1 cellular context compared by ENCODE assay signal in genomic region chr16:67517661-67518423, GRCh38.
TF ChIP-seq lines count a peak whose summit lies in the region.

No MANE protein-coding gene starts in this region.

TF ChIP-seq in GM12878, 131 proteins besides CTCF, POLR2A, EP300 and RAD21:
- TF ChIP-seq BHLHE40 (IDR thresholded peaks at IDR 0.05; ENCODE audit: borderline replicate concordance in 1 of 2, low read depth in 2 of 2, low read length in 1 of 2) (peak; percentile 21 to 54; a peak in 3 of 4 replicates), MEF2B (IDR thresholded peaks at IDR 0.05; ENCODE audit: partially characterized antibody, poor library complexity, severe bottlenecking) (peak; percentile 66), JUND (IDR thresholded peaks at IDR 0.05; ENCODE audit: low read depth, low read length) (no peak), SUZ12 (IDR thresholded peaks at IDR 0.05; ENCODE audit: unreplicated experiment) (no peak), USF2 (IDR thresholded peaks at IDR 0.05; ENCODE audit: borderline replicate concordance, low read depth, low read length) (no peak), SIN3A (IDR thresholded peaks at IDR 0.05; ENCODE audit: low read depth, low read length) (no peak), NR2F1 (conservative IDR thresholded peaks at IDR 0.05) (peak; percentile 88), HDGF (IDR thresholded peaks at IDR 0.05) (peak; percentile 82; the same call in 1 of the 2 replicates), ASH2L (IDR thresholded peaks at IDR 0.05; ENCODE audit: borderline replicate concordance, low read depth) (peak; percentile 85; the same call in 1 of the 2 replicates), FOXK2 (IDR thresholded peaks at IDR 0.05) (no peak), CHD2 (IDR thresholded peaks at IDR 0.05; ENCODE audit: borderline replicate concordance, low read depth, low read length) (peak; percentile 43; the same call in 1 of the 2 replicates), DPF2 (IDR thresholded peaks at IDR 0.05) (peak; percentile 81), ZNF592 (IDR thresholded peaks at IDR 0.05) (no peak), EED (IDR thresholded peaks at IDR 0.05; ENCODE audit: low read depth) (peak; percentile 71; the same call in 1 of the 2 replicates), KDM1A (IDR thresholded peaks at IDR 0.05; ENCODE audit: borderline replicate concordance) (no peak), CEBPB (IDR thresholded peaks at IDR 0.05; ENCODE audit: borderline replicate concordance in 1 of 2, low read depth in 2 of 2, low read length in 2 of 2) (no peak), WRNIP1 (IDR thresholded peaks at IDR 0.05; ENCODE audit: borderline replicate concordance, low read depth, low read length) (no peak), MAX (IDR thresholded peaks at IDR 0.05; ENCODE audit: low read depth, low read length) (no peak), NBN (IDR thresholded peaks at IDR 0.05) (0 out of 2 replicates have a peak, but pooled peaks have one; percentile 24), EZH2 (IDR thresholded peaks at IDR 0.05; ENCODE audit: borderline replicate concordance, control insufficient read depth, low read depth, low read length) (no peak), STAT1 (conservative IDR thresholded peaks at IDR 0.05) (no peak), CREM (IDR thresholded peaks at IDR 0.05; ENCODE audit: low read depth) (peak; percentile 20; the same call in 1 of the 2 replicates), RELA (IDR thresholded peaks at IDR 0.05; ENCODE audit: borderline replicate concordance, partially characterized antibody) (no peak), ZNF687 (IDR thresholded peaks at IDR 0.05) (peak; percentile 79), RELB (IDR thresholded peaks at IDR 0.05; ENCODE audit: low read depth) (peak; percentile 31; the same call in 1 of the 2 replicates), SPI1 (IDR thresholded peaks at IDR 0.05; ENCODE audit: borderline replicate concordance, insufficient read depth, low read depth, low read length) (peak; percentile 95), ATF2 (IDR thresholded peaks at IDR 0.05; ENCODE audit: low read length) (no peak), RAD51 (IDR thresholded peaks at IDR 0.05) (no peak), IKZF2 (IDR thresholded peaks at IDR 0.05) (peak; percentile 66 to 82), PAX5 (IDR thresholded peaks at IDR 0.05; ENCODE audit: borderline replicate concordance, low read depth, low read length) (peak; percentile 75; the same call in 1 of the 2 replicates), PKNOX1 (IDR thresholded peaks at IDR 0.05) (no peak), MYC (IDR thresholded peaks at IDR 0.05; ENCODE audit: insufficient read depth, insufficient read length, insufficient replicate concordance, low read length, severe bottlenecking) (no peak), IRF4 (IDR thresholded peaks at IDR 0.05; ENCODE audit: low read depth, low read length) (0 out of 2 replicates have a peak, but pooled peaks have one; percentile 35), MTA2 (IDR thresholded peaks at IDR 0.05; ENCODE audit: low read depth) (peak; percentile 51; the same call in 1 of the 2 replicates), MEF2A (IDR thresholded peaks at IDR 0.05; ENCODE audit: insufficient read depth, low read depth, low read length) (0 out of 2 replicates have a peak, but pooled peaks have one; percentile 27), BCLAF1 (IDR thresholded peaks at IDR 0.05) (no peak), TCF12 (IDR thresholded peaks at IDR 0.05; ENCODE audit: low read depth, low read length) (no peak), IKZF1 (conservative IDR thresholded peaks at IDR 0.05) (peak; percentile 83)
